Comparison of ENCODE assay signal across 2 cellular contexts in genomic region chr6:95636552-95637376, GRCh38.
TF ChIP-seq lines count a peak whose summit lies in the region.

No MANE protein-coding gene starts in this region.

TF ChIP-seq in GM12878, 131 proteins besides CTCF, POLR2A, EP300 and RAD21:
- TF ChIP-seq ZBTB33 (IDR thresholded peaks at IDR 0.05) (no peak), ZZZ3 (IDR thresholded peaks at IDR 0.05; ENCODE audit: control insufficient read depth, insufficient read length, low read depth) (no peak), GATAD2B (conservative IDR thresholded peaks at IDR 0.05; ENCODE audit: low read depth) (no peak), RELB (IDR thresholded peaks at IDR 0.05; ENCODE audit: low read depth) (no peak), KAT2A (conservative IDR thresholded peaks at IDR 0.05; ENCODE audit: control insufficient read depth, low read depth, low read length) (no peak), SMAD1 (IDR thresholded peaks at IDR 0.05; ENCODE audit: low read depth, partially characterized antibody) (no peak), IKZF2 (IDR thresholded peaks at IDR 0.05) (no peak), HCFC1 (IDR thresholded peaks at IDR 0.05; ENCODE audit: low read length) (no peak), RAD51 (IDR thresholded peaks at IDR 0.05) (no peak), SREBF1 (IDR thresholded peaks at IDR 0.05; ENCODE audit: low read length) (no peak), STAT1 (conservative IDR thresholded peaks at IDR 0.05) (no peak), ESRRA (IDR thresholded peaks at IDR 0.05; ENCODE audit: low read length) (no peak), YY1 (IDR thresholded peaks at IDR 0.05; ENCODE audit: low read depth, low read length) (no peak)
TF ChIP-seq in GM12878: peak in this region for 0.

TF ChIP-seq in HepG2, 621 proteins besides CTCF, POLR2A, EP300 and RAD21:
- no peak for TF ChIP-seq CBX5 (CRISPR knock-in tag; IDR thresholded peaks at IDR 0.05; ENCODE audit: borderline replicate concordance)
- TF ChIP-seq WIZ (CRISPR knock-in tag; IDR thresholded peaks at IDR 0.05) = no peak
- TF ChIP-seq ZBTB33 (CRISPR knock-in tag; IDR thresholded peaks at IDR 0.05) = peak; percentile 80
- TF ChIP-seq CHD2 (IDR thresholded peaks at IDR 0.05; ENCODE audit: low read depth, low read length) = no peak
- peak; percentile 19 for TF ChIP-seq HNRNPLL (IDR thresholded peaks at IDR 0.05; ENCODE audit: low read depth, low read length, poor library complexity, severe bottlenecking)
- no peak for TF ChIP-seq ZNF101 (CRISPR knock-in tag; IDR thresholded peaks at IDR 0.05; ENCODE audit: borderline replicate concordance, low read depth)
- no peak for TF ChIP-seq POLR2AphosphoS2 (IDR thresholded peaks at IDR 0.05; ENCODE audit: low read depth, low read length)
